Comparison of ENCODE assay signal across 8 cellular contexts in genomic region chr17:7445011-7445927, GRCh38. TPM values are rescaled to one million over a fixed set of nuclear protein-coding genes. Genes with fewer than 3 reads are reported as not detected.
A peak's percentile ranks its signal among the peaks of the same experiment; 100 is the strongest.
DNase-seq lines count a peak whose midpoint lies in the region; ATAC-seq and TF ChIP-seq lines count a peak whose summit lies in the region.

CHRNB1 (plus strand) TSS chr17:7445061; CDS start chr17:7445128, 67 bp downstream.

- H3K4me3 ChIP-seq in colonic mucosa (peak within 1 kb of the TSS; percentile 39), kidney epithelial cell (ENCODE audit: low read depth, low read length) (peak within 1 kb of the TSS; percentile 48), smooth muscle cell (peak within 1 kb of the TSS; percentile 47)

- peak within 1 kb of the TSS; percentile 85 for H3K4me2 ChIP-seq in smooth muscle cell

- H3K27ac ChIP-seq in colonic mucosa (no peak within 1 kb of the TSS), smooth muscle cell (ENCODE audit: low read depth) (no peak within 1 kb of the TSS)

- DNase-seq in AG08395 (ENCODE audit: low spot score): peak; percentile 66
- DNase-seq in SW 1271 (lab: John Stamatoyannopoulos, UW): peak; percentile 81 to 82
- peak; percentile 88 for DNase-seq in colonic mucosa
- DNase-seq in kidney epithelial cell (ENCODE audit: low read depth): no peak
- DNase-seq in smooth muscle cell (lab: John Stamatoyannopoulos, UW; ENCODE audit: unreplicated experiment): no peak
- DNase-seq in NCI-H1048 (lab: John Stamatoyannopoulos, UW): no peak
- no peak for DNase-seq in NCI-H2029 treated with DMSO at 0.1 percent for 48 hours (lab: John Stamatoyannopoulos, UW)

- no peaks in the 10 kb centered on the region for H3K36me3 ChIP-seq in colonic mucosa
- no peaks in the 10 kb centered on the region for H3K36me3 ChIP-seq in kidney epithelial cell (ENCODE audit: control insufficient read depth, insufficient read depth, low read length)
- H3K36me3 ChIP-seq in smooth muscle cell (ENCODE audit: low read depth): no peaks in the 10 kb centered on the region

- peaks cover 4% of the 10 kb centered on the region for H3K4me1 ChIP-seq in colonic mucosa
- peaks cover 13% of the 10 kb centered on the region for H3K4me1 ChIP-seq in smooth muscle cell (ENCODE audit: low read depth)

- no peaks in the 10 kb centered on the region for H3K9me3 ChIP-seq in colonic mucosa
- H3K9me3 ChIP-seq in smooth muscle cell (replicated peaks; ENCODE audit: low read depth): no peaks in the 10 kb centered on the region

- no peaks in the 10 kb centered on the region for H3K79me2 ChIP-seq in smooth muscle cell (ENCODE audit: low read depth)

- H4K20me1 ChIP-seq in smooth muscle cell (ENCODE audit: low read depth): peaks cover 12% of the 10 kb centered on the region

- H3K9ac ChIP-seq in colonic mucosa (ENCODE audit: low read depth in 2 of 2, low read length in 2 of 2): peak within 1 kb of the TSS; percentile 40 to 53
- no peak within 1 kb of the TSS for H3K9ac ChIP-seq in smooth muscle cell (ENCODE audit: low read depth)

- intact Hi-C loops in colonic mucosa (cut with DNase I): no loop called here

- H3K27me3 ChIP-seq in colonic mucosa (peaks cover 14% of the 10 kb centered on the region), kidney epithelial cell (ENCODE audit: control insufficient read depth, insufficient read depth, low read length) (no peaks in the 10 kb centered on the region), smooth muscle cell (ENCODE audit: low read depth) (peaks cover 3% of the 10 kb centered on the region)

- H3F3A ChIP-seq in smooth muscle cell (ENCODE audit: low read depth): peaks cover 14% of the 10 kb centered on the region

- H2AFZ ChIP-seq in smooth muscle cell (ENCODE audit: low read depth): no peak within 1 kb of the TSS

- 3% methylated on average over 54 of the region's 58 CpGs for WGBS in smooth muscle cell (ENCODE audit: low lambda C conversion rate)

- ATAC-seq in GM21825 (IDR thresholded peaks at IDR 0.05; ENCODE audit: unreplicated experiment): peak; percentile 52

- TF ChIP-seq CTCF in colonic mucosa (IDR thresholded peaks at IDR 0.05): no peak
- no peak for TF ChIP-seq CTCF in kidney epithelial cell (IDR thresholded peaks at IDR 0.05; ENCODE audit: insufficient read depth, low read length, poor library complexity, severe bottlenecking)
- no peak for TF ChIP-seq CTCF in smooth muscle cell (IDR thresholded peaks at IDR 0.05; ENCODE audit: borderline replicate concordance, insufficient read depth, poor library complexity, severe bottlenecking)

RNA-seq across cellular contexts. Expression of gene CHRNB1, which starts in this region (rescaled TPM):
- 1 to 10 TPM; 4.3 to 6.1 TPM for total RNA-seq in colonic mucosa
- 19.0 and 21.6 TPM in 2 replicates for total RNA-seq in kidney epithelial cell
- 8.9 and 12.2 TPM in 2 replicates for total RNA-seq in smooth muscle cell
- polyA plus RNA-seq in smooth muscle cell: 19.0 and 22.5 TPM in 2 replicates

Comparison
In these comparisons a context has a peak if more than half of its experiments do, and no peak if none do; other contexts are left out.
1. DNase-seq: peak in AG08395 (single experiment), SW 1271 (2 of 2) and colonic mucosa (single experiment); none in kidney epithelial cell (single experiment), smooth muscle cell (single experiment), NCI-H1048 (single experiment) and NCI-H2029 treated with DMSO at 0.1 percent for 48 hours (single experiment).
2. Peak in every context shown above with its lines, with median percentiles within 50 percentile points of each other: H3K4me3 ChIP-seq.